ENCODE assay signal across 8 cellular contexts in genomic region chr9:14322211-14323082, GRCh38. TPM values are rescaled to one million over a fixed set of nuclear protein-coding genes. Genes with fewer than 3 reads are reported as not detected.
A peak's percentile ranks its signal among the peaks of the same experiment; 100 is the strongest.
DNase-seq lines count a peak whose midpoint lies in the region; ATAC-seq lines count a peak whose summit lies in the region.

No MANE protein-coding gene starts in this region.

- peaks cover 20% of the 10 kb centered on the region for H3K4me1 Mint-ChIP-seq in activated CD8-positive, alpha-beta T cell treated with anti-CD3 and anti-CD28 coated beads, Interleukin-2, amount 10 ng/mL, durations not matched to agents 7 days and 5 days (ENCODE audit: low read depth)
- H3K4me1 Mint-ChIP-seq in effector memory CD8-positive, alpha-beta T cell (ENCODE audit: low read depth in 2 of 2), result peaks cover 12 to 13% of the 10 kb centered on the region in 2 donors

- H3K79me2 ChIP-seq in mesendoderm (ENCODE audit: control insufficient read depth, insufficient read depth, low read length), result no peaks in the 10 kb centered on the region

- H3K9me3 Mint-ChIP-seq in activated CD8-positive, alpha-beta T cell treated with anti-CD3 and anti-CD28 coated beads, Interleukin-2, amount 10 ng/mL, durations not matched to agents 7 days and 5 days (ENCODE audit: insufficient read depth), result no peaks in the 10 kb centered on the region
- no peaks in the 10 kb centered on the region for H3K9me3 Mint-ChIP-seq in effector memory CD8-positive, alpha-beta T cell

- H3K36me3 ChIP-seq in mesendoderm (ENCODE audit: control insufficient read depth, insufficient read depth, low read length), result no peaks in the 10 kb centered on the region

- peak overlapping the region; percentile 97 for H3K56ac ChIP-seq in mesendoderm (ENCODE audit: low read length)

- no peaks in the 10 kb centered on the region for H3K36me3 Mint-ChIP-seq in activated CD8-positive, alpha-beta T cell treated with anti-CD3 and anti-CD28 coated beads, Interleukin-2, amount 10 ng/mL, durations not matched to agents 7 days and 5 days (ENCODE audit: low read depth)
- peaks cover 7% of the 10 kb centered on the region for H3K36me3 Mint-ChIP-seq in effector memory CD8-positive, alpha-beta T cell (ENCODE audit: insufficient read depth)

- no peak overlapping the region for H2AK5ac ChIP-seq in mesendoderm (ENCODE audit: low read length)

- peak overlapping the region; percentile 89 for H4K8ac ChIP-seq in mesendoderm (ENCODE audit: low read depth, low read length)

- H3K18ac ChIP-seq in mesendoderm (ENCODE audit: low read length), result peak overlapping the region; percentile 97

- CTCF ChIA-PET in activated CD8-positive, alpha-beta T cell treated with anti-CD3 and anti-CD28 coated beads, Interleukin-2, amount 10 ng/mL, durations not matched to agents 7 days and 5 days (lab: Charles Lee), result no interaction called here

- peak overlapping the region; percentile 93 for H3K9ac ChIP-seq in mesendoderm (ENCODE audit: low read length)

- H3K27ac ChIP-seq in mesendoderm (ENCODE audit: low read depth, low read length), result peak overlapping the region; percentile 81

- H2BK5ac ChIP-seq in mesendoderm (ENCODE audit: low read length), result peak overlapping the region; percentile 75

- H3K23ac ChIP-seq in mesendoderm (ENCODE audit: low read length), result peak overlapping the region; percentile 59

- H3K4me2 ChIP-seq in mesendoderm (ENCODE audit: low read length), result peak overlapping the region; percentile 81

- H2BK15ac ChIP-seq in mesendoderm (replicated peaks; ENCODE audit: low read depth), result peak overlapping the region; percentile 76

- no peak overlapping the region for H4K5ac ChIP-seq in mesendoderm (ENCODE audit: low read length)

- peak overlapping the region; percentile 60 for H3K4me3 ChIP-seq in mesendoderm (ENCODE audit: low read length)

- peaks cover 55% of the 10 kb centered on the region for H3K27me3 Mint-ChIP-seq in activated CD8-positive, alpha-beta T cell treated with anti-CD3 and anti-CD28 coated beads, Interleukin-2, amount 10 ng/mL, durations not matched to agents 7 days and 5 days (ENCODE audit: low read depth)
- H3K27me3 Mint-ChIP-seq in effector memory CD8-positive, alpha-beta T cell, result peaks cover 0 to 2% of the 10 kb centered on the region in 2 donors

- H3K4me3 Mint-ChIP-seq in activated CD8-positive, alpha-beta T cell treated with anti-CD3 and anti-CD28 coated beads, Interleukin-2, amount 10 ng/mL, durations not matched to agents 7 days and 5 days, result peak overlapping the region; percentile 82
- peak overlapping the region; percentile 86 to 87 for H3K4me3 Mint-ChIP-seq in effector memory CD8-positive, alpha-beta T cell

- H3K4ac ChIP-seq in mesendoderm (ENCODE audit: low read depth, low read length), result peak overlapping the region; percentile 28

- peak overlapping the region; percentile 75 for H3K27ac Mint-ChIP-seq in activated CD8-positive, alpha-beta T cell treated with anti-CD3 and anti-CD28 coated beads, Interleukin-2, amount 10 ng/mL, durations not matched to agents 7 days and 5 days
- H3K27ac Mint-ChIP-seq in effector memory CD8-positive, alpha-beta T cell, result peak overlapping the region; percentile 66 to 87

- POLR2A ChIA-PET in activated CD8-positive, alpha-beta T cell treated with anti-CD3 and anti-CD28 coated beads, Interleukin-2, amount 10 ng/mL, durations not matched to agents 7 days and 5 days (lab: Charles Lee), result no interaction called here

- peak; percentile 58 for ATAC-seq in HG03378 (IDR thresholded peaks at IDR 0.05; ENCODE audit: unreplicated experiment)
- peak; percentile 96 for ATAC-seq in activated CD8-positive, alpha-beta T cell treated with anti-CD3 and anti-CD28 coated beads, Interleukin-2, amount 10 ng/mL, durations not matched to agents 7 days and 5 days
- peak; percentile 84 for ATAC-seq in effector memory CD8-positive, alpha-beta T cell (replicated peaks)

- H2BK120ac ChIP-seq in mesendoderm (ENCODE audit: low read depth, low read length), result peak overlapping the region; percentile 94

- no CpG with 5 or more reads among the region's 98 CpGs for WGBS in mesendoderm (ENCODE audit: extremely low coverage, insufficient coverage, low lambda C conversion rate)

- no peaks in the 10 kb centered on the region for H3K79me1 ChIP-seq in mesendoderm (ENCODE audit: low read length)

- DNase-seq in CD1c-positive myeloid dendritic cell (ENCODE audit: extremely low spot score), result peak; percentile 87
- DNase-seq in GM19238 (ENCODE audit: insufficient read length, low spot score), result peak; percentile 77
- peak; percentile 99 for DNase-seq in NCI-H69 (lab: John Stamatoyannopoulos, UW)
- peak; percentile 87 for DNase-seq in activated CD8-positive, alpha-beta T cell treated with anti-CD3 and anti-CD28 coated beads, Interleukin-2, amount 10 ng/mL, durations not matched to agents 7 days and 5 days
- peak; percentile 52 to 59 (median 53) for DNase-seq in effector memory CD8-positive, alpha-beta T cell
- peak; percentile 95 for DNase-seq in mesendoderm
- peak; percentile 57 for DNase-seq in stimulated activated CD8-positive, alpha-beta memory T cell treated with anti-CD3 and anti-CD28 coated beads, Interleukin-12 subunit alpha, Interleukin-12 subunit beta, amount 100 ng/mL, for 4 hours (ENCODE audit: low read depth)

- no peaks in the 10 kb centered on the region for H3K27me3 ChIP-seq in mesendoderm (ENCODE audit: insufficient read depth, low read length, poor library complexity)

- H3K4me1 ChIP-seq in mesendoderm (ENCODE audit: control insufficient read depth, low read depth, low read length), result peaks cover 5% of the 10 kb centered on the region

RNA-seq across cellular contexts. Expression of gene NFIB, which starts 8.5 kb away (rescaled TPM):
- total RNA-seq in activated CD8-positive, alpha-beta T cell treated with anti-CD3 and anti-CD28 coated beads, Interleukin-2, amount 10 ng/mL, durations not matched to agents 7 days and 5 days, result not detected
- 1.8 TPM for polyA plus RNA-seq in mesendoderm (2013, experiment 1 of 2)
- polyA plus RNA-seq in mesendoderm (2013, experiment 2 of 2), result 1.5 TPM

Comparison
In these comparisons a context has a peak if more than half of its experiments do, and no peak if none do; other contexts are left out.
1. Peak in every context shown above with its lines: DNase-seq, ATAC-seq, H3K4me3 ChIP-seq and H3K27ac ChIP-seq.